4 cellular contexts compared by ENCODE assay signal in the genomic region with DNA sequence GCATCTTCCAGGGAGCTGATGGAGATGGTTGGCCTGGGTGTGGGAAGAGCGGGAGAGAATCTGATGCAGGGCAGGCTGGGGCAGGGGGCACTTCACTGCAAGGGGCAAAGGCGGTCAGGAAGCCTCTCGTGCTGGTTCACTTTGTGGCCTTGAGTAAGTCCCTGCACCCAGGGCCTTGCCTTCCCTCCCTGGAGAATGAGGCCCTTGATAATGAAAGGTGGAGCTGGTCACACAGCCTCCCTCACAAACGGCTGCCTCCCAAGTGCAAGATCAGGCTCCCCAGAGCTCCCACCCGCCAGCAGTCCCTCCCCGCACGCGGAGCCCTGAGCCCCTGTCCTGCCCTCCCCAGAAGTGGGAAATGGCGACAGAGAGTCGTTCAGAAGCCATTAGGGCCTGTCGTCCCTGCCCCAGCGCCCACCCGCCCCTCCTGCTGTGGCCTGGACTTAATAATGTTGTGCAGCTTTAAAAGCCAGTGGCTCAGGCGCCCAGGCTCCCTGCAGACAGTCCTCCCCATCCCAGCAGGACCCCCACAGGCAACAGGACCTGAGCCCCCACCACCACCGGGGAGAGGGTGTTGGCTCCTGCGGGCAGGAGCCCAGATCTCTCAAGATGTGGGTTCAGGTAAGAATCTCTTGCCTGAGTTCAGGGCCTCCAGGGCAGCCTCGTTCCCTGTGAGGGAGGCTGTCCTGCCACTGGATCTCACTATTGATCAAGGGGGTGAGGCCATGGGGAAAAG.
TF ChIP-seq lines count a peak whose summit lies in the region.

No MANE protein-coding gene starts in this region.

TF ChIP-seq in SK-N-SH, 30 proteins besides CTCF, POLR2A, EP300 and RAD21:
- TF ChIP-seq NFIC (IDR thresholded peaks at IDR 0.05; ENCODE audit: borderline replicate concordance) (no peak), CHD2 (IDR thresholded peaks at IDR 0.05; ENCODE audit: low read length, partially characterized antibody) (no peak)

TF ChIP-seq in SK-N-SH treated with all-trans-retinoic acid at 6 μM for 48 hours, 23 proteins besides CTCF, POLR2A, EP300 and RAD21:
- TF ChIP-seq ZNF8 (CRISPR knock-in tag; IDR thresholded peaks at IDR 0.05): no peak

TF ChIP-seq in GM23338, 12 proteins besides CTCF, POLR2A, EP300 and RAD21 (continues in another document):
- no peak for TF ChIP-seq STAT1 (IDR thresholded peaks at IDR 0.05; ENCODE audit: unreplicated experiment)
- no peak for TF ChIP-seq EZH2 (IDR thresholded peaks at IDR 0.05; ENCODE audit: low read depth, unreplicated experiment)
- TF ChIP-seq, protein P1, sequence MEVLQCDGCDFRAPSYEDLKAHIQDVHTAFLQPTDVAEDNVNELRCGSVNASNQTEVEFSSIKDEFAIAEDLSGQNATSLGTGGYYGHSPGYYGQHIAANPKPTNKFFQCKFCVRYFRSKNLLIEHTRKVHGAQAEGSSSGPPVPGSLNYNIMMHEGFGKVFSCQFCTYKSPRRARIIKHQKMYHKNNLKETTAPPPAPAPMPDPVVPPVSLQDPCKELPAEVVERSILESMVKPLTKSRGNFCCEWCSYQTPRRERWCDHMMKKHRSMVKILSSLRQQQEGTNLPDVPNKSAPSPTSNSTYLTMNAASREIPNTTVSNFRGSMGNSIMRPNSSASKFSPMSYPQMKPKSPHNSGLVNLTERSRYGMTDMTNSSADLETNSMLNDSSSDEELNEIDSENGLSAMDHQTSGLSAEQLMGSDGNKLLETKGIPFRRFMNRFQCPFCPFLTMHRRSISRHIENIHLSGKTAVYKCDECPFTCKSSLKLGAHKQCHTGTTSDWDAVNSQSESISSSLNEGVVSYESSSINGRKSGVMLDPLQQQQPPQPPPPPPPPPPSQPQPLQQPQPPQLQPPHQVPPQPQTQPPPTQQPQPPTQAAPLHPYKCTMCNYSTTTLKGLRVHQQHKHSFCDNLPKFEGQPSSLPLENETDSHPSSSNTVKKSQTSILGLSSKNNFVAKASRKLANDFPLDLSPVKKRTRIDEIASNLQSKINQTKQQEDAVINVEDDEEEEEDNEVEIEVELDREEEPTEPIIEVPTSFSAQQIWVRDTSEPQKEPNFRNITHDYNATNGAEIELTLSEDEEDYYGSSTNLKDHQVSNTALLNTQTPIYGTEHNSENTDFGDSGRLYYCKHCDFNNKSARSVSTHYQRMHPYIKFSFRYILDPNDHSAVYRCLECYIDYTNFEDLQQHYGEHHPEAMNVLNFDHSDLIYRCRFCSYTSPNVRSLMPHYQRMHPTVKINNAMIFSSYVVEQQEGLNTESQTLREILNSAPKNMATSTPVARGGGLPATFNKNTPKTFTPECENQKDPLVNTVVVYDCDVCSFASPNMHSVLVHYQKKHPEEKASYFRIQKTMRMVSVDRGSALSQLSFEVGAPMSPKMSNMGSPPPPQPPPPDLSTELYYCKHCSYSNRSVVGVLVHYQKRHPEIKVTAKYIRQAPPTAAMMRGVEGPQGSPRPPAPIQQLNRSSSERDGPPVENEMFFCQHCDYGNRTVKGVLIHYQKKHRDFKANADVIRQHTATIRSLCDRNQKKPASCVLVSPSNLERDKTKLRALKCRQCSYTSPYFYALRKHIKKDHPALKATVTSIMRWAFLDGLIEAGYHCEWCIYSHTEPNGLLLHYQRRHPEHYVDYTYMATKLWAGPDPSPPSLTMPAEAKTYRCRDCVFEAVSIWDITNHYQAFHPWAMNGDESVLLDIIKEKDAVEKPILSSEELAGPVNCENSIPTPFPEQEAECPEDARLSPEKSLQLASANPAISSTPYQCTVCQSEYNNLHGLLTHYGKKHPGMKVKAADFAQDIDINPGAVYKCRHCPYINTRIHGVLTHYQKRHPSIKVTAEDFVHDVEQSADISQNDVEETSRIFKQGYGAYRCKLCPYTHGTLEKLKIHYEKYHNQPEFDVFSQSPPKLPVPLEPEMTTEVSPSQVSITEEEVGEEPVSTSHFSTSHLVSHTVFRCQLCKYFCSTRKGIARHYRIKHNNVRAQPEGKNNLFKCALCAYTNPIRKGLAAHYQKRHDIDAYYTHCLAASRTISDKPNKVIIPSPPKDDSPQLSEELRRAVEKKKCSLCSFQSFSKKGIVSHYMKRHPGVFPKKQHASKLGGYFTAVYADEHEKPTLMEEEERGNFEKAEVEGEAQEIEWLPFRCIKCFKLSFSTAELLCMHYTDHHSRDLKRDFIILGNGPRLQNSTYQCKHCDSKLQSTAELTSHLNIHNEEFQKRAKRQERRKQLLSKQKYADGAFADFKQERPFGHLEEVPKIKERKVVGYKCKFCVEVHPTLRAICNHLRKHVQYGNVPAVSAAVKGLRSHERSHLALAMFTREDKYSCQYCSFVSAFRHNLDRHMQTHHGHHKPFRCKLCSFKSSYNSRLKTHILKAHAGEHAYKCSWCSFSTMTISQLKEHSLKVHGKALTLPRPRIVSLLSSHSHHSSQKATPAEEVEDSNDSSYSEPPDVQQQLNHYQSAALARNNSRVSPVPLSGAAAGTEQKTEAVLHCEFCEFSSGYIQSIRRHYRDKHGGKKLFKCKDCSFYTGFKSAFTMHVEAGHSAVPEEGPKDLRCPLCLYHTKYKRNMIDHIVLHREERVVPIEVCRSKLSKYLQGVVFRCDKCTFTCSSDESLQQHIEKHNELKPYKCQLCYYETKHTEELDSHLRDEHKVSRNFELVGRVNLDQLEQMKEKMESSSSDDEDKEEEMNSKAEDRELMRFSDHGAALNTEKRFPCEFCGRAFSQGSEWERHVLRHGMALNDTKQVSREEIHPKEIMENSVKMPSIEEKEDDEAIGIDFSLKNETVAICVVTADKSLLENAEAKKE (CRISPR knock-in tag; IDR thresholded peaks at IDR 0.05): no peak
- no peak for TF ChIP-seq REST (IDR thresholded peaks at IDR 0.05; ENCODE audit: unreplicated experiment)
- TF ChIP-seq, protein P2, sequence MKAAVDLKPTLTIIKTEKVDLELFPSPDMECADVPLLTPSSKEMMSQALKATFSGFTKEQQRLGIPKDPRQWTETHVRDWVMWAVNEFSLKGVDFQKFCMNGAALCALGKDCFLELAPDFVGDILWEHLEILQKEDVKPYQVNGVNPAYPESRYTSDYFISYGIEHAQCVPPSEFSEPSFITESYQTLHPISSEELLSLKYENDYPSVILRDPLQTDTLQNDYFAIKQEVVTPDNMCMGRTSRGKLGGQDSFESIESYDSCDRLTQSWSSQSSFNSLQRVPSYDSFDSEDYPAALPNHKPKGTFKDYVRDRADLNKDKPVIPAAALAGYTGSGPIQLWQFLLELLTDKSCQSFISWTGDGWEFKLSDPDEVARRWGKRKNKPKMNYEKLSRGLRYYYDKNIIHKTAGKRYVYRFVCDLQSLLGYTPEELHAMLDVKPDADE (IDR thresholded peaks at IDR 0.05): no peak
- no peak for TF ChIP-seq NANOG (IDR thresholded peaks at IDR 0.05; ENCODE audit: borderline replicate concordance)

TF ChIP-seq in H1, 55 proteins besides CTCF, POLR2A, EP300 and RAD21:
- TF ChIP-seq POLR2AphosphoS5 (IDR thresholded peaks at IDR 0.05; ENCODE audit: low read depth, low read length): no peak
- TF ChIP-seq, protein P3, sequence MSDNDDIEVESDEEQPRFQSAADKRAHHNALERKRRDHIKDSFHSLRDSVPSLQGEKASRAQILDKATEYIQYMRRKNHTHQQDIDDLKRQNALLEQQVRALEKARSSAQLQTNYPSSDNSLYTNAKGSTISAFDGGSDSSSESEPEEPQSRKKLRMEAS (IDR thresholded peaks at IDR 0.05): no peak
- TF ChIP-seq JUND (IDR thresholded peaks at IDR 0.05; ENCODE audit: low read length): no peak
- no peak for TF ChIP-seq JUN (IDR thresholded peaks at IDR 0.05; ENCODE audit: low read depth, low read length)
- TF ChIP-seq SP4 (IDR thresholded peaks at IDR 0.05; ENCODE audit: low read length): no peak
- no peak for TF ChIP-seq CHD2 (IDR thresholded peaks at IDR 0.05; ENCODE audit: low read length)
- no peak for TF ChIP-seq TAF7 (optimal IDR thresholded peaks at IDR 0.05; ENCODE audit: borderline replicate concordance, low read depth, low read length)
- TF ChIP-seq SIN3A (conservative IDR thresholded peaks at IDR 0.05 in 1 of 2, IDR thresholded peaks at IDR 0.05 in 1 of 2; ENCODE audit: low read depth in 1 of 2, low read length in 2 of 2): no peak
- no peak for TF ChIP-seq RXRA (IDR thresholded peaks at IDR 0.05; ENCODE audit: insufficient read depth, low read depth, low read length)
- TF ChIP-seq SP2 (IDR thresholded peaks at IDR 0.05; ENCODE audit: low read length): no peak
- TF ChIP-seq RBBP5 (IDR thresholded peaks at IDR 0.05; ENCODE audit: borderline replicate concordance, low read depth, low read length): no peak
- no peak for TF ChIP-seq NRF1 (IDR thresholded peaks at IDR 0.05; ENCODE audit: low read depth, low read length)
- no peak for TF ChIP-seq KDM5A (IDR thresholded peaks at IDR 0.05; ENCODE audit: low read length)
- no peak for TF ChIP-seq TCF12 (IDR thresholded peaks at IDR 0.05; ENCODE audit: low read depth, low read length)
- no peak for TF ChIP-seq RNF2 (IDR thresholded peaks at IDR 0.05; ENCODE audit: borderline replicate concordance, low read depth, low read length, missing control alignments, poor library complexity, severe bottlenecking)
- no peak for TF ChIP-seq SIX5 (IDR thresholded peaks at IDR 0.05; ENCODE audit: low read depth, low read length)
